ENCODE assay signal across 7 cellular contexts in genomic region chr1:101567582-101568189, GRCh38.
DNase-seq lines count a peak whose midpoint lies in the region; ATAC-seq and TF ChIP-seq lines count a peak whose summit lies in the region.

No MANE protein-coding gene starts in this region.

- DNase-seq in HT1080 (ENCODE audit: low read depth) (peak; percentile 54), T-helper 1 cell (peak in 4 of 5 donors; percentile 9 to 29 (median 18)), astrocyte of the cerebellum (ENCODE audit: low read depth) (no peak), left colon (peak in 1 of 2 donors; percentile 61)
- peak; percentile 7 for DNase-seq in stimulated activated CD8-positive, alpha-beta memory T cell treated with anti-CD3 and anti-CD28 coated beads, Interleukin-7, amount 100 ng/mL, for 24 hours (ENCODE audit: low read depth)

- H3K4me3 ChIP-seq in astrocyte of the cerebellum (ENCODE audit: low read depth, low read length): no peak overlapping the region

- peak; percentile 94 for TF ChIP-seq CTCF in GM12872 (IDR thresholded peaks at IDR 0.05; ENCODE audit: insufficient read depth, low read depth, low read length)
- peak; percentile 87 for TF ChIP-seq CTCF in astrocyte of the cerebellum (IDR thresholded peaks at IDR 0.05; ENCODE audit: low read depth, low read length, missing control alignments)

- peak; percentile 99 for ATAC-seq in GM21619 (IDR thresholded peaks at IDR 0.05; ENCODE audit: unreplicated experiment)
- ATAC-seq in left colon: peak; percentile 80

- in situ Hi-C loops in astrocyte of the cerebellum (cut with HindIII; ENCODE audit: low sequenced_read_pairs): no loop called here

- intact Hi-C loops in left colon (cut with DNase I, micrococcal nuclease): no loop called here
